ENCODE assay signal across 7 cellular contexts in the genomic region with DNA sequence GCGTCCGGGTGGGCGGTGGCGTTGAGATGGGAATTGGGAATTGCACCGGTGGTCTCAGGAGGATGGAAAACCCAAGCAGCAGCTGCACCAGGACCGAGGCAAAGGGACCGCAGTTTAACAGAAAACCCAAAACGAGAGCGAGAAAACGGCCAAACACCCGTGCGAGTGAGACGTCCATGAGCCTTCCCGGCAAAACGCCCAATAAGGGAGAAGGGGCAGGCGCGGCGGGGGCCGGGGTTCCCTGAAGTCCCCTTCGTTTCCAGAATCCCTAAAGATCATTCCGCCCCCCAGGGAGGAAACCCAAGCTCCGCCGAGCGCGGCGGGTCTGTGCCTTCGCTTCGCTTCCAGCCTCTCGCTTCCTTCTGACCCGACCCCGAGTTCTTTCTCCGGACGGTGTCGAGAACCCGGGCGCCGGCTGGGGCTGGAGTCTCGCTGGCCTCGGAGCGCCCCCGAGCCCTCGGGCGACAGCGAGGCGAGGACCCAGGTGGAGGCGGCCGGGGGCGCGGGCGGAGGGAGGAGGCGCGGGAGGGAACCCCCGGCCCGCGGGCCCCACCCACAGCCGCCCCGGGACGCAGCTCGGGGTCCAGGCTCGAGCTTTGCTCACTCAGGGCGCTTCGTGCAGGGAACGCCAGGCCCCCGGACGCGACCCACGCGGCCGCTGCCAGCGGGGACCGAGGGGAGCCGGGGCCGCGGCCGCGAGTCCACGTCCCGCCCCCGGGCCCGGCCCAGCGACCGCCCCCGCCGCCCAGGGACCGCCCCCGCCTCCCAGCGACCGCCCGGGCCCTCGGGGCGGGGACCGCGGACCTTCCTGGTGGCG. TPM values are rescaled to one million over a fixed set of nuclear protein-coding genes. Genes with fewer than 3 reads are reported as not detected.
DNase-seq lines count a peak whose midpoint lies in the region; ATAC-seq and TF ChIP-seq lines count a peak whose summit lies in the region.

A gene (plus strand): TSS at position 799 of the 817 bp plus-strand sequence. CDS start 691 bp downstream, outside the sequence.

- TF ChIP-seq CTCF in GM12875 (IDR thresholded peaks at IDR 0.05; ENCODE audit: borderline replicate concordance, insufficient read depth, low read depth, low read length) (no peak), Peyer's patch (IDR thresholded peaks at IDR 0.05) (no peak), parathyroid adenoma (IDR thresholded peaks at IDR 0.05) (no peak)

- no peaks in the 10 kb centered on the region for H3K9me3 Mint-ChIP-seq in activated naive CD4-positive, alpha-beta T cell treated with anti-CD3 and anti-CD28 coated beads, Interleukin-2, amount 10 ng/mL, durations not matched to agents 7 days and 5 days

- H3K4me1 ChIP-seq in Peyer's patch (peaks cover 0 to 20% (median 4%) of the 10 kb centered on the region in 4 donors), parathyroid adenoma (no peaks in the 10 kb centered on the region)

- ATAC-seq in HG02852 (IDR thresholded peaks at IDR 0.05; ENCODE audit: unreplicated experiment) (peak; percentile 54), Right ventricle myocardium superior (ENCODE audit: poor library complexity) (peak; percentile 90), HG03095 (IDR thresholded peaks at IDR 0.05; ENCODE audit: unreplicated experiment) (no peak)

- H3K79me2 ChIP-seq in parathyroid adenoma: no peaks in the 10 kb centered on the region

- H3K4me2 ChIP-seq in parathyroid adenoma (ENCODE audit: low read length): peak within 1 kb of the TSS; percentile 71

- CTCF ChIA-PET in activated naive CD4-positive, alpha-beta T cell treated with anti-CD3 and anti-CD28 coated beads, Interleukin-2, amount 10 ng/mL, durations not matched to agents 7 days and 5 days (lab: Charles Lee): interaction anchor here (1.4 to 3.9 kb wide), 4 partner anchors 17 to 44 kb away, joined by 3 to 23 read pairs (median 4); no protein-coding TSS in a partner anchor

- H3K27ac Mint-ChIP-seq in activated naive CD4-positive, alpha-beta T cell treated with anti-CD3 and anti-CD28 coated beads, Interleukin-2, amount 10 ng/mL, durations not matched to agents 7 days and 5 days: peak within 1 kb of the TSS; percentile 98

- peak within 1 kb of the TSS; percentile 100 for H3K4me3 Mint-ChIP-seq in activated naive CD4-positive, alpha-beta T cell treated with anti-CD3 and anti-CD28 coated beads, Interleukin-2, amount 10 ng/mL, durations not matched to agents 7 days and 5 days

- H3K4me1 Mint-ChIP-seq in activated naive CD4-positive, alpha-beta T cell treated with anti-CD3 and anti-CD28 coated beads, Interleukin-2, amount 10 ng/mL, durations not matched to agents 7 days and 5 days: peaks cover 60% of the 10 kb centered on the region

- H3K36me3 ChIP-seq in Peyer's patch (peaks cover 0 to 14% (median 0%) of the 10 kb centered on the region in 3 donors), parathyroid adenoma (ENCODE audit: control insufficient read depth, insufficient read depth, low read length) (no peaks in the 10 kb centered on the region)

- H3K27me3 Mint-ChIP-seq in activated naive CD4-positive, alpha-beta T cell treated with anti-CD3 and anti-CD28 coated beads, Interleukin-2, amount 10 ng/mL, durations not matched to agents 7 days and 5 days: peaks cover 32% of the 10 kb centered on the region

- peak within 1 kb of the TSS; percentile 75 for H2AFZ ChIP-seq in parathyroid adenoma

- no peak within 1 kb of the TSS for H3K9ac ChIP-seq in parathyroid adenoma

- peak; percentile 38 to 48 for TF ChIP-seq POLR2A in Peyer's patch (IDR thresholded peaks at IDR 0.05)

- H3K36me3 Mint-ChIP-seq in activated naive CD4-positive, alpha-beta T cell treated with anti-CD3 and anti-CD28 coated beads, Interleukin-2, amount 10 ng/mL, durations not matched to agents 7 days and 5 days: peaks cover 37% of the 10 kb centered on the region

- no peaks in the 10 kb centered on the region for H3K27me3 ChIP-seq in Peyer's patch
- H3K27me3 ChIP-seq in parathyroid adenoma (ENCODE audit: control insufficient read depth, insufficient read depth, low read length): no peaks in the 10 kb centered on the region

- intact Hi-C loops in Right ventricle myocardium superior (cut with DNase I): no loop called here

- H3K9me3 ChIP-seq in Peyer's patch (no peaks in the 10 kb centered on the region), parathyroid adenoma (ENCODE audit: control insufficient read depth, low read length) (no peaks in the 10 kb centered on the region)

- H3K4me3 ChIP-seq in GM12875 (ENCODE audit: low read depth, low read length): peak within 1 kb of the TSS; percentile 56
- peak within 1 kb of the TSS; percentile 62 to 87 (median 70) for H3K4me3 ChIP-seq in Peyer's patch
- peak within 1 kb of the TSS; percentile 22 for H3K4me3 ChIP-seq in parathyroid adenoma (ENCODE audit: low read depth, low read length)

- peak; percentile 76 to 93 (median 90) for DNase-seq in Peyer's patch
- DNase-seq in activated naive CD4-positive, alpha-beta T cell treated with anti-CD3 and anti-CD28 coated beads, Interleukin-2, amount 10 ng/mL, durations not matched to agents 7 days and 5 days: peak; percentile 81
- DNase-seq in Right ventricle myocardium superior: peak; percentile 90

- H3K27ac ChIP-seq in Peyer's patch (peak within 1 kb of the TSS; percentile 88 to 96 (median 92)), parathyroid adenoma (no peak within 1 kb of the TSS)

RNA-seq across cellular contexts. Expression of the gene that starts here (rescaled TPM):
- total RNA-seq in Peyer's patch: 100 to 1,000 TPM in 3 of 4 donors, 10 to 100 TPM in 1; 94.2 to 385 (median 317) TPM
- 6.1 TPM for total RNA-seq in Right ventricle myocardium superior

Comparison
In these comparisons a context has a peak if more than half of its experiments do, and no peak if none do; other contexts are left out.
1. RNA of the gene that starts here (total RNA-seq): 94.2 to 385 TPM in Peyer's patch; 6.1 TPM in Right ventricle myocardium superior (single experiment); every median in the first group is over 10 times any median in the second.
2. Peak in every context shown above with its lines, with median percentiles within 50 percentile points of each other: H3K4me3 ChIP-seq and DNase-seq.